ENCODE assay signal across 8 cellular contexts in the genomic region with DNA sequence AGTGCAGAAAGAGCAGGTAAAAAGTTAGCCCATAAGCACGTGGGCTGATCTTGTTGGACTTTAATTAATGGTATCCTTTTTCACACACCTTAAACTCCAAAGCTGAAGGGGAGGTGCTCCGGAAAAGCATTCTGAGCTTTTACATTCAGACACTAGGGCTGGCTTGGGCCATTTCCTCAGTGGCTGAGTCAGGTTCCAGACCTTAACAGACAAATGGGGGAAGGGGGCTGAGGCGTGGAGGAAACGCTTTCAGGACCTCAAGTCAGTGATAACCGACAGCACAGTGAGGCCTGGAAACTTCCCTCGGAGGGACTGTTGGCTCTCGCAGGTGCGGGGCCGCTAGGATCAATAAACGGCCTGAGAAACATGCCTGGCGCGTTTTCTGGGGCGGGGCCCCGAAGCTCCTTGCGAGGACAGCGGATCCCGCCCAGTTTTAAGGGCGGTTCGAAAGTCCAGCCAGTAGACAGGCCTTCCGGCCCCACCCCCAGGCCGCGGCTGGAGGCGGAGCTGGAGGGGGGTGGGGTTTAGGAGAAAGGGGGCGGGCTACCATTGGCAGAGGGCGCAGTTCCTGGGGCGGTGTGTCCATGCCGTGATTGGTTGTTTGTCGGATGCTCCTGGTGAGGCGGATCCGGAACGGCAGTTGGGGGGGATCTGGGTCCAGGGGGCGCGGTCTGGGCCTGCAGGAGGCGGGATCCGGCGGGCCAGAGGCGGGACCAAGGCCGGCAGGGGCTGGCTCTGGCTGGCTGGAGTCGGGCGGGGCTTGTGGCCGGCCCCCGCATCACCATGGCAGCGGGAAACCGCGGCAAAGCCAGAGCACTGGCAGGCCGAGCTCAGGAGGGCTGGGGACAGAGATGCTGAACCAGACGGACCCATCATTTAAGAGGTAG. TPM values are rescaled to one million over a fixed set of nuclear protein-coding genes. Genes with fewer than 3 reads are reported as not detected.
A peak's percentile ranks its signal among the peaks of the same experiment; 100 is the strongest.
DNase-seq lines count a peak whose midpoint lies in the region; ATAC-seq and TF ChIP-seq lines count a peak whose summit lies in the region.

No MANE protein-coding gene starts in this region.

- H3K36me3 ChIP-seq in H7 (replicated peaks; ENCODE audit: control insufficient read depth, insufficient read depth, low read length) (no peaks in the 10 kb centered on the region), Loucy (ENCODE audit: insufficient read depth, low read length) (no peaks in the 10 kb centered on the region), RWPE2 (ENCODE audit: low read depth) (no peaks in the 10 kb centered on the region)

- TF ChIP-seq CTCF in Loucy (conservative IDR thresholded peaks at IDR 0.05; ENCODE audit: low read length) (0 out of 2 replicates have a peak, but pooled peaks have one; percentile 11), RWPE2 (IDR thresholded peaks at IDR 0.05; ENCODE audit: poor library complexity, severe bottlenecking) (no peak), fibroblast of the aortic adventitia (IDR thresholded peaks at IDR 0.05; ENCODE audit: insufficient read depth, low read length) (no peak), nephron (IDR thresholded peaks at IDR 0.05; ENCODE audit: unreplicated experiment in 3 of 3) (no peak)

- peak overlapping the region; percentile 79 for H2AFZ ChIP-seq in Loucy (ENCODE audit: low read length)

- H3K27me3 ChIP-seq in H7 (ENCODE audit: control insufficient read depth, insufficient read depth, low read length) (no peaks in the 10 kb centered on the region), Loucy (ENCODE audit: insufficient read depth, low read length, poor library complexity, severe bottlenecking) (no peaks in the 10 kb centered on the region), RWPE2 (ENCODE audit: insufficient read depth, poor library complexity, severe bottlenecking) (no peaks in the 10 kb centered on the region)

- H3K27ac ChIP-seq in RWPE2 (ENCODE audit: poor library complexity, severe bottlenecking) = peak overlapping the region; percentile 22

- H3K4me1 ChIP-seq in Loucy (ENCODE audit: insufficient read depth, low read length, poor library complexity, severe bottlenecking) = peaks cover 7% of the 10 kb centered on the region
- H3K4me1 ChIP-seq in RWPE2 (ENCODE audit: insufficient read depth, poor library complexity, severe bottlenecking) = peaks cover 6% of the 10 kb centered on the region

- H3K79me2 ChIP-seq in Loucy (ENCODE audit: insufficient read depth, low read length) = no peaks in the 10 kb centered on the region

- H3K4me3 ChIP-seq in H7 (ENCODE audit: insufficient read depth, low read depth, low read length) (peak overlapping the region; percentile 54), Loucy (ENCODE audit: low read length, poor library complexity, severe bottlenecking) (peak overlapping the region; percentile 75), RWPE2 (ENCODE audit: severe bottlenecking) (peak overlapping the region; percentile 31), fibroblast of the aortic adventitia (ENCODE audit: low read depth, low read length) (peak overlapping the region; percentile 64)

- H3K4me3 Mint-ChIP-seq in nephron = peak overlapping the region; percentile 83 to 88 (median 87)

- H3K27ac Mint-ChIP-seq in nephron = peak overlapping the region; percentile 93 to 99 (median 97)

- no peaks in the 10 kb centered on the region for H3K36me3 Mint-ChIP-seq in nephron (ENCODE audit: low read depth)

- no peaks in the 10 kb centered on the region for H3K9me3 Mint-ChIP-seq in nephron

- ATAC-seq in RWPE2 (ENCODE audit: low read depth) = peak; percentile 93
- peak; percentile 95 for ATAC-seq in stimulated activated naive CD8-positive, alpha-beta T cell treated with anti-CD3 and anti-CD28 coated beads, Interleukin-15, Interleukin-2, amounts not matched to agents 100 U/mL and 50 U/mL, for 24 hours

- peak overlapping the region; percentile 81 for H3K4me2 ChIP-seq in Loucy (ENCODE audit: low read depth, low read length, poor library complexity, severe bottlenecking)

- H3K4me1 Mint-ChIP-seq in nephron = peaks cover 50% of the 10 kb centered on the region

- H4K20me1 ChIP-seq in Loucy (ENCODE audit: insufficient read depth, low read length, poor library complexity, severe bottlenecking) = no peaks in the 10 kb centered on the region

- DNase-seq in ELR (ENCODE audit: low read depth) = peak; percentile 96
- peak; percentile 98 for DNase-seq in H7
- DNase-seq in RWPE2 (ENCODE audit: low spot score) = peak; percentile 95
- DNase-seq in activated effector memory CD4-positive, alpha-beta T cell treated with Interleukin-2 at 50 U/mL for 16 hours = peak; percentile 99
- DNase-seq in fibroblast of the aortic adventitia (ENCODE audit: low read depth) = peak; percentile 95
- DNase-seq in stimulated activated naive CD8-positive, alpha-beta T cell treated with anti-CD3 and anti-CD28 coated beads, Interleukin-15, Interleukin-2, amounts not matched to agents 100 U/mL and 50 U/mL, for 24 hours = peak; percentile 97

- peak overlapping the region; percentile 78 for H3K9ac ChIP-seq in Loucy (ENCODE audit: low read depth, low read length, poor library complexity, severe bottlenecking)

- no peaks in the 10 kb centered on the region for H3K9me2 ChIP-seq in Loucy (replicated peaks; ENCODE audit: low read depth, low read length)

- H3K27me3 Mint-ChIP-seq in nephron (ENCODE audit: low read depth) = no peaks in the 10 kb centered on the region

- peaks cover 4% of the 10 kb centered on the region; the same call in 1 of the 2 replicates for H3F3A ChIP-seq in Loucy (ENCODE audit: low read depth)

- H3K9me3 ChIP-seq in Loucy (ENCODE audit: insufficient read depth, low read depth, low read length) (no peaks in the 10 kb centered on the region), RWPE2 (ENCODE audit: severe bottlenecking) (no peaks in the 10 kb centered on the region)

RNA-seq across cellular contexts. Expression of gene C11orf52, which starts 8.0 kb away (rescaled TPM):
- total RNA-seq in H7 (2014; rRNA removed; shearing (Covaris generic)) = 0.33 and 1.7 TPM in 2 replicates
- total RNA-seq in fibroblast of the aortic adventitia (ENCODE audit: low replicate concordance) = 0.63 TPM in 1 of 2 replicates, not detected in the other

RNA-seq across cellular contexts. Expression of gene DIXDC1, which starts 10.4 kb away (rescaled TPM):
- 5.0 and 8.7 TPM in 2 replicates for total RNA-seq in H7 (2014; rRNA removed; shearing (Covaris generic))
- 22.1 and 24.8 TPM in 2 replicates for total RNA-seq in fibroblast of the aortic adventitia (ENCODE audit: low replicate concordance)

RNA-seq across cellular contexts. Expression of gene HSPB2, which starts 14.2 kb away (rescaled TPM):
- total RNA-seq in H7 (2014; rRNA removed; shearing (Covaris generic)) = 0.18 TPM in 1 of 2 replicates, not detected in the other
- 1.5 and 3.3 TPM in 2 replicates for total RNA-seq in fibroblast of the aortic adventitia (ENCODE audit: low replicate concordance)

RNA-seq across cellular contexts. Expression of gene CRYAB, which starts 15.2 kb away (rescaled TPM):
- total RNA-seq in H7 (2014; rRNA removed; shearing (Covaris generic)) = 0.44 and 1.5 TPM in 2 replicates
- 60.2 and 73.3 TPM in 2 replicates for total RNA-seq in fibroblast of the aortic adventitia (ENCODE audit: low replicate concordance)

RNA-seq across cellular contexts. Expression of gene CFAP68, which starts 47.4 kb away (rescaled TPM):
- 8.7 and 10.7 TPM in 2 replicates for total RNA-seq in H7 (2014; rRNA removed; shearing (Covaris generic))
- 11.3 and 14.9 TPM in 2 replicates for total RNA-seq in fibroblast of the aortic adventitia (ENCODE audit: low replicate concordance)

Comparison
In these comparisons a context has a peak if more than half of its experiments do, and no peak if none do; other contexts are left out.
1. Peak in every context shown above with its lines: DNase-seq, ATAC-seq, H3K4me3 ChIP-seq and H3K27ac ChIP-seq.